Comparison of ENCODE assay signal across 15 cellular contexts in the genomic region with DNA sequence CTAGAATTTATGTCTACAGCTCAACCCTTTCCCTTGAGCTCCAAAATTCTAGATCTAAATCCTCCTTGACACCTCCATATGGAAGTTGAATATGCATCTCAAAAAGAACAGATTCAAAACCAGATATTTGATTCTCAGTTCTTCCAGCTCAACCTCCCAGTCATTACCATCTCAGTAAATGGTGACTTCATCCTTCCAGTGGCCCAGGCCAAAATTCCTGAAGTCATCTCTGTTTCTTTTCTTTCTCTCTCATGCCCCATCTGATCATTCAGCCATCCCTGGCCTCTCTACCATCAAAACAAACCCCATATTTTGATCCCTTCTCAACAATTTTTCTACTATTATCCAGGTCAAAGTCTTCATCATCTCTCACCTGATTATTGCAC. TPM values are rescaled to one million over a fixed set of nuclear protein-coding genes. Genes with fewer than 3 reads are reported as not detected.
DNase-seq lines count a peak whose midpoint lies in the region; ATAC-seq and TF ChIP-seq lines count a peak whose summit lies in the region.
"Had no signal": no experiment of that assay in that cellular context is flagged by ENCODE, and none has a peak within 500 bp of the region (broad histone marks: within the 10 kb centered on the region; RNA-seq: fewer than 3 reads in every experiment).

No MANE protein-coding gene starts in this region.

- H3K9me3 ChIP-seq in mucosa of rectum (ENCODE audit: control insufficient read depth in 2 of 2, low read length in 2 of 2) (no peaks in the 10 kb centered on the region), ascending aorta (no peaks in the 10 kb centered on the region)
- H3K9me3 ChIP-seq: tibial artery had no signal

- intact Hi-C loops in ascending aorta (cut with DNase I): no loop called here

- H3K4me1 ChIP-seq in mucosa of rectum (ENCODE audit: control insufficient read depth in 2 of 2, insufficient read depth in 2 of 2, low read length in 2 of 2): peaks cover 0 to 6% of the 10 kb centered on the region in 2 donors
- H3K4me1 ChIP-seq in urinary bladder (ENCODE audit: insufficient read depth): no peaks in the 10 kb centered on the region
- peaks cover 5 to 18% of the 10 kb centered on the region in 2 donors for H3K4me1 ChIP-seq in ascending aorta

- no peaks in the 10 kb centered on the region for H3K27me3 ChIP-seq in mucosa of rectum (ENCODE audit: control insufficient read depth in 2 of 2, insufficient read depth in 2 of 2, low read length in 2 of 2)
- H3K27me3 ChIP-seq in ascending aorta: no peaks in the 10 kb centered on the region
- H3K27me3 ChIP-seq: tibial artery had no signal

- no peak overlapping the region for H3K9ac ChIP-seq in mucosa of rectum (ENCODE audit: low read depth in 1 of 2, low read length in 2 of 2)

- H3K36me3 ChIP-seq in mucosa of rectum (ENCODE audit: control insufficient read depth in 2 of 2, insufficient read depth in 2 of 2, low read length in 2 of 2) (no peaks in the 10 kb centered on the region), urinary bladder (ENCODE audit: insufficient read depth) (no peaks in the 10 kb centered on the region), ascending aorta (no peaks in the 10 kb centered on the region)
- H3K36me3 ChIP-seq: tibial artery had no signal

- no peak for TF ChIP-seq CTCF in fibroblast of mammary gland (conservative IDR thresholded peaks at IDR 0.05; ENCODE audit: control insufficient read depth, insufficient read depth, low read depth, low read length)
- TF ChIP-seq CTCF in ascending aorta (IDR thresholded peaks at IDR 0.05): no peak

- no peak overlapping the region for H3K4me3 ChIP-seq in fibroblast of mammary gland (ENCODE audit: control insufficient read depth, low read depth, low read length)
- H3K4me3 ChIP-seq in mucosa of rectum (ENCODE audit: low read length in 2 of 2): no peak overlapping the region
- H3K4me3 ChIP-seq in urinary bladder (ENCODE audit: low read depth, low read length): no peak overlapping the region
- no peak overlapping the region for H3K4me3 ChIP-seq in ascending aorta
- H3K4me3 ChIP-seq: tibial artery had no signal

- H3K27ac ChIP-seq in mucosa of rectum (ENCODE audit: low read depth in 2 of 2, low read length in 2 of 2) (peak overlapping the region; percentile 34 to 60), urinary bladder (ENCODE audit: low read depth) (peak overlapping the region; percentile 51), ascending aorta (no peak overlapping the region)

- DNase-seq in LHCN-M2 (ENCODE audit: low read depth): peak; percentile 59
- peak; percentile 82 for DNase-seq in fibroblast of mammary gland (ENCODE audit: low read depth)
- no peak for DNase-seq in ascending aorta (ENCODE audit: low spot score in 2 of 2)
- DNase-seq in activated gamma-delta T cell treated with Interleukin-2 at 50 U/mL for 16 hours: no peak
- DNase-seq: activated CD8-positive, alpha-beta memory T cell treated with anti-CD3 and anti-CD28 coated beads, Interleukin-2, amount 50 U/mL, for 48 hours; activated naive CD4-positive, alpha-beta T cell treated with anti-CD3 and anti-CD28 coated beads, Interleukin-2, amount 50 U/mL, for 16 hours; NCI-H1105 treated with DMSO at 0.1 percent for 48 hours had no signal

- ATAC-seq in HG02642 (IDR thresholded peaks at IDR 0.05; ENCODE audit: poor library complexity, unreplicated experiment): no peak
- ATAC-seq: WTC11 had no signal

RNA-seq across cellular contexts. Expression of a gene that starts 29.4 kb away (rescaled TPM):
- total RNA-seq in LHCN-M2 (2014; rRNA removed) (14.9 and 19.1 TPM in 2 replicates), urinary bladder (2,635 TPM), ascending aorta (133 TPM)
- 10.6 TPM for polyA plus RNA-seq in LHCN-M2 (2012)
- polyA plus RNA-seq in urinary bladder: 745 TPM
- total RNA-seq: lung microvascular endothelial cell had no signal
- polyA plus RNA-seq: CD14-positive monocyte, IgD-negative memory B cell had no signal

RNA-seq across cellular contexts. Expression of a gene that starts 42.0 kb away (rescaled TPM):
- total RNA-seq in LHCN-M2 (2014; rRNA removed): 447 and 478 TPM in 2 replicates
- polyA plus RNA-seq in LHCN-M2 (2012): 45.9 TPM
- 3,503 TPM for total RNA-seq in urinary bladder
- polyA plus RNA-seq in urinary bladder: 2,925 TPM
- total RNA-seq in ascending aorta: 443 TPM
- polyA plus RNA-seq: CD14-positive monocyte, IgD-negative memory B cell had no signal

Comparison
In these comparisons a context has a peak if more than half of its experiments do, and no peak if none do; other contexts are left out.
1. DNase-seq: peak in LHCN-M2 (single experiment) and fibroblast of mammary gland (single experiment); none in ascending aorta (0 of 2) and activated gamma-delta T cell treated with Interleukin-2 at 50 U/mL for 16 hours (single experiment).
2. H3K27ac ChIP-seq: peak in mucosa of rectum (2 of 2) and urinary bladder (single experiment); none in ascending aorta (0 of 2).
3. RNA of a gene that starts 29.4 kb away (total RNA-seq): 2,635 TPM in urinary bladder (single experiment); 133 TPM in ascending aorta (single experiment) and 14.9 to 19.1 TPM in LHCN-M2; every median in the first group is over 10 times any median in the second.